Comparison of ENCODE assay signal across 9 cellular contexts in genomic region chr18:51654441-51655326, GRCh38.
DNase-seq lines count a peak whose midpoint lies in the region; ATAC-seq and TF ChIP-seq lines count a peak whose summit lies in the region.
"Had no signal": no experiment of that assay in that cellular context is flagged by ENCODE, and none has a peak within 500 bp of the region (broad histone marks: within the 10 kb centered on the region; RNA-seq: fewer than 3 reads in every experiment).

No MANE protein-coding gene starts in this region.

- H3K4me1 Mint-ChIP-seq in H9 = peaks cover 41 to 46% of the 10 kb centered on the region in 2 experiments

- H2BK120ac ChIP-seq in H9 (ENCODE audit: low read depth, low read length, poor library complexity, severe bottlenecking) = no peak overlapping the region

- H4K8ac ChIP-seq in H9 (replicated peaks; ENCODE audit: insufficient read length, low read depth, low read length) = no peak overlapping the region

- ATAC-seq in GM18870 (IDR thresholded peaks at IDR 0.05; ENCODE audit: unreplicated experiment) = peak; percentile 57
- ATAC-seq in HG03521 (IDR thresholded peaks at IDR 0.05; ENCODE audit: unreplicated experiment) = peak; percentile 38
- ATAC-seq: Panc1 had no signal

- no peak overlapping the region for H3K18ac ChIP-seq in H9 (ENCODE audit: insufficient read length, low read depth, low read length)

- no peaks in the 10 kb centered on the region for H3K9me3 Mint-ChIP-seq in H9

- H3K36me3 ChIP-seq in iPS-20b (ENCODE audit: insufficient read depth, low read depth, low read length) = no peaks in the 10 kb centered on the region

- no peaks in the 10 kb centered on the region; a peak in 1 of 7 replicates for H3K36me3 Mint-ChIP-seq in H9 (ENCODE audit: insufficient read depth in 1 of 3, low read depth in 3 of 3)

- H2AK5ac ChIP-seq in H9 (ENCODE audit: insufficient read length, low read length) = no peak overlapping the region

- H2BK15ac ChIP-seq in H9 (ENCODE audit: low read depth, low read length) = no peak overlapping the region

- H3K4ac ChIP-seq in H9 (ENCODE audit: low read depth, low read length) = no peak overlapping the region

- H3K23me2 ChIP-seq in H9 (ENCODE audit: insufficient read length, low read depth, low read length, poor library complexity, severe bottlenecking) = no peaks in the 10 kb centered on the region

- no peak overlapping the region for H2BK20ac ChIP-seq in H9 (ENCODE audit: low read depth, low read length, poor library complexity, severe bottlenecking)

- WGBS in H9 (ENCODE audit: extremely low coverage, insufficient read length, low lambda C conversion rate) = no CpG with 5 or more reads among the region's 10 CpGs

- H3K14ac ChIP-seq in H9 (ENCODE audit: insufficient read depth, low read length) = no peak overlapping the region

- no peak overlapping the region for H3K9ac ChIP-seq in H9 (ENCODE audit: extremely low read depth, insufficient read length, low read length)
- H3K9ac ChIP-seq in iPS-20b (ENCODE audit: low read depth, low read length) = peak overlapping the region; percentile 37; the same call in 1 of the 2 replicates

- H3K27ac Mint-ChIP-seq in H9 = peak overlapping the region in 2 of 3 experiments; percentile 31 to 37; a peak in 3 of 7 replicates

- no peak overlapping the region for H3K23ac ChIP-seq in H9 (ENCODE audit: insufficient read length, low read depth, low read length)

- H4K20me1 ChIP-seq in H9 (ENCODE audit: control insufficient read depth, insufficient read depth, insufficient read length) = no peaks in the 10 kb centered on the region

- H3K27me3 ChIP-seq in H9 (ENCODE audit: insufficient read depth, low read length) (no peaks in the 10 kb centered on the region), iPS-20b (ENCODE audit: insufficient read depth, low read length) (no peaks in the 10 kb centered on the region)

- H3K4me2 ChIP-seq in H9 (ENCODE audit: insufficient read depth, insufficient read length, low read length) = no peak overlapping the region

- H3K4me1 ChIP-seq in H9 (ENCODE audit: insufficient read depth, low read length) (peaks cover 2% of the 10 kb centered on the region; the same call in 1 of the 2 replicates), iPS-20b (ENCODE audit: insufficient read depth, low read length) (peaks cover 23% of the 10 kb centered on the region)

- H2AFZ ChIP-seq in H9 (ENCODE audit: low read length) = no peak overlapping the region

- H3K79me1 ChIP-seq in H9 (ENCODE audit: insufficient read depth, low read depth, low read length, poor library complexity, severe bottlenecking) = no peaks in the 10 kb centered on the region

- H3K9me3 ChIP-seq in H9 (ENCODE audit: control insufficient read depth, low read depth, low read length) = no peaks in the 10 kb centered on the region
- no peaks in the 10 kb centered on the region for H3K9me3 ChIP-seq in iPS-20b (ENCODE audit: insufficient read depth, low read depth, low read length)

- H3K56ac ChIP-seq in H9 (ENCODE audit: insufficient read length, low read depth, low read length) = no peak overlapping the region

- H4K5ac ChIP-seq in H9 (ENCODE audit: insufficient read length, low read depth, low read length) = no peak overlapping the region

- H3K4me3 ChIP-seq in iPS-20b (ENCODE audit: low read length) = peak overlapping the region; percentile 4; the same call in 1 of the 2 replicates

- DNase-seq in H9 = peak; percentile 82
- no peak for DNase-seq in NCI-H226
- no peak for DNase-seq in dermis blood vessel endothelial cell
- no peak for DNase-seq in globus pallidus (ENCODE audit: low spot score)
- no peak for DNase-seq in UCSD-AML1 (lab: John Stamatoyannopoulos, UW; ENCODE audit: unreplicated experiment)

- no peak overlapping the region for H4K91ac ChIP-seq in H9 (ENCODE audit: insufficient read length, low read depth, low read length)

- no peak for TF ChIP-seq CTCF in H9 (conservative IDR thresholded peaks at IDR 0.05)

- no peak overlapping the region for H3K27ac ChIP-seq in H9 (ENCODE audit: insufficient read length, low read depth, low read length)
- H3K27ac ChIP-seq in iPS-20b (ENCODE audit: low read length) = peak overlapping the region; percentile 56

- H3K4me3 Mint-ChIP-seq in H9 = peak overlapping the region in 1 of 2 experiments; percentile 12; a peak in 1 of 5 replicates

- H3T11ph ChIP-seq in H9 (ENCODE audit: low read length) = no peak overlapping the region

- H2BK12ac ChIP-seq in H9 (ENCODE audit: insufficient read length, low read depth, low read length) = no peak overlapping the region

- no peak overlapping the region for H2BK5ac ChIP-seq in H9 (ENCODE audit: insufficient read length, low read length)

- H3K27me3 Mint-ChIP-seq in H9 (ENCODE audit: low read depth) = no peaks in the 10 kb centered on the region

- H3K79me2 ChIP-seq in H9 (ENCODE audit: insufficient read depth, low read length) = no peaks in the 10 kb centered on the region
